ENCODE assay signal across 18 cellular contexts in genomic region chr1:241215203-241215602, GRCh38.
"Had no signal": no experiment of that assay in that cellular context is flagged by ENCODE, and none has a peak within 500 bp of the region (broad histone marks: within the 10 kb centered on the region; RNA-seq: fewer than 3 reads in every experiment).

No MANE protein-coding gene starts in this region.

- H3K27ac ChIP-seq: body of pancreas, esophagus squamous epithelium, gastrocnemius medialis, heart right ventricle, tibial nerve had no signal

- H3K36me3 ChIP-seq: esophagus squamous epithelium, gastrocnemius medialis, heart right ventricle, tibial nerve had no signal

- H3K4me1 ChIP-seq: body of pancreas, esophagus squamous epithelium, gastrocnemius medialis, heart right ventricle, tibial nerve had no signal

- H3K9me3 ChIP-seq: body of pancreas, gastrocnemius medialis had no signal

- H3K27me3 ChIP-seq: body of pancreas, esophagus squamous epithelium, gastrocnemius medialis, heart right ventricle, tibial nerve had no signal

- H3K4me3 ChIP-seq: body of pancreas, esophagus squamous epithelium, gastrocnemius medialis, heart right ventricle, tibial nerve had no signal

- ATAC-seq: activated CD8-positive, alpha-beta T cell treated with anti-CD3 and anti-CD28 coated beads, Interleukin-2, amount 10 ng/mL, durations not matched to agents 7 days and 5 days; body of pancreas; gastrocnemius medialis; heart right ventricle; left lobe of liver; naive thymus-derived CD8-positive, alpha-beta T cell; stimulated activated memory B cell treated with anti-CD40 and anti-IgM and Interleukin-4, amounts not matched to agents 10 μg/mL and 1 μg/mL and 100 μg/mL, for 72 hours had no signal

- DNase-seq: activated CD4-positive, alpha-beta T cell treated with anti-CD3 and anti-CD28 coated beads, Interleukin-2, amount 10 ng/mL, durations not matched to agents 24 days and 14 days; activated CD4-positive, CD25-positive, alpha-beta regulatory T cell; activated CD8-positive, alpha-beta memory T cell treated with anti-CD3 and anti-CD28 coated beads, Interleukin-2, amount 50 U/mL, for 4 hours; activated CD8-positive, alpha-beta T cell treated with anti-CD3 and anti-CD28 coated beads, Interleukin-2, amount 10 ng/mL, durations not matched to agents 7 days and 5 days; activated gamma-delta T cell treated with Interleukin-2 at 50 U/mL for 16 hours; activated naive CD8-positive, alpha-beta T cell treated with anti-CD3 and anti-CD28 coated beads for 36 hours; activated T-cell treated with anti-CD3 and anti-CD28 coated beads, Interleukin-2, amount 50 U/mL, for 48 hours; amygdala; body of pancreas; caudate nucleus; esophagus squamous epithelium; gastrocnemius medialis; heart right ventricle; naive thymus-derived CD8-positive, alpha-beta T cell; stimulated activated CD4-positive, alpha-beta T cell treated with anti-CD3 and anti-CD28 coated beads, Interleukin-2, amount 100 ng/mL, for 48 hours had no signal
